11 cellular contexts compared by ENCODE assay signal in the genomic region with DNA sequence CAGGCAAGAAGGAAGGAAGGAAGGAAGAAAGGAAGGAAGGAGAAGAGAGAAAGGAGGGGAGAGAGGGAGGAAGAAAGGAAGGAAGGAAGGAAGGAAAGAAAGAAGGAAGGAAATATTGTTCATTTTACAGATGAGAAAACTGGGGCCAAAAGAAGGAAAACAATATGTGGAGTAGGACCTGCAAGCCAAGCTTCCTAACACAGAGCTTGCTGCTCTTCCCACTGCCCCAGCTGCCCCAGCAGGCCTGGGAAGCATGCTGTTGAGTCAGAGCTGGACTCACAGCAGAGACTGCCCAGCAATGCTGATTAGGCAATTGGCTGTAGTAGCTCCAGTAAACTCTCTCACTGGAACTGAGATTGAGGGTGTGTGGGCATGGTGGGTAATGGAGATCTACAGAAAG. TPM values are rescaled to one million over a fixed set of nuclear protein-coding genes. Genes with fewer than 3 reads are reported as not detected.
A peak's percentile ranks its signal among the peaks of the same experiment; 100 is the strongest.
DNase-seq lines count a peak whose midpoint lies in the region; ATAC-seq, FAIRE-seq and TF ChIP-seq lines count a peak whose summit lies in the region.
"Had no signal": no experiment of that assay in that cellular context is flagged by ENCODE, and none has a peak within 500 bp of the region (broad histone marks: within the 10 kb centered on the region; RNA-seq: fewer than 3 reads in every experiment).

No MANE protein-coding gene starts in this region.

- TF ChIP-seq CTCF in adrenal gland (IDR thresholded peaks at IDR 0.05) (no peak), smooth muscle cell (IDR thresholded peaks at IDR 0.05; ENCODE audit: borderline replicate concordance, insufficient read depth, poor library complexity, severe bottlenecking) (no peak)

- no peak overlapping the region for H3K4me3 ChIP-seq in adrenal gland
- H3K4me3 ChIP-seq in smooth muscle cell = no peak overlapping the region

- H3F3A ChIP-seq in smooth muscle cell (ENCODE audit: low read depth) = no peaks in the 10 kb centered on the region

- no peak overlapping the region for H2AFZ ChIP-seq in smooth muscle cell (ENCODE audit: low read depth)

- H3K4me1 ChIP-seq in adrenal gland (replicated peaks in 1 of 2) (no peaks in the 10 kb centered on the region), smooth muscle cell (ENCODE audit: low read depth) (no peaks in the 10 kb centered on the region)

- H3K4me2 ChIP-seq in smooth muscle cell = peak overlapping the region; percentile 2

- no peak overlapping the region for H3K9ac ChIP-seq in smooth muscle cell (ENCODE audit: low read depth)

- DNase-seq in H54 (ENCODE audit: insufficient read length, low spot score) = peak; percentile 14
- DNase-seq in adrenal gland = peak in 5 of 7 donors; percentile 24 to 73 (median 64)
- DNase-seq in iPS-NIHi7 (ENCODE audit: extremely low spot score) = peak; percentile 46
- DNase-seq in smooth muscle cell (lab: John Stamatoyannopoulos, UW; ENCODE audit: unreplicated experiment) = peak; percentile 4
- no peak for DNase-seq in cardiac septum (ENCODE audit: low spot score)
- DNase-seq in NCI-H2029 treated with DMSO at 0.1 percent for 48 hours (lab: John Stamatoyannopoulos, UW) = no peak
- DNase-seq in NCI-H526 treated with DMSO at 0.1 percent for 48 hours (lab: John Stamatoyannopoulos, UW) = no peak
- DNase-seq: head of caudate nucleus, NCI-H1930 had no signal

- intact Hi-C loops in adrenal gland (cut with DNase I) = no loop called here
- intact Hi-C loops in cardiac septum (cut with DNase I) = no loop called here

- no peak for ATAC-seq in GM18858 (IDR thresholded peaks at IDR 0.05; ENCODE audit: unreplicated experiment)

- H3K27ac ChIP-seq in adrenal gland (no peak overlapping the region), smooth muscle cell (ENCODE audit: low read depth) (peak overlapping the region; percentile 0)

- no peaks in the 10 kb centered on the region for H4K20me1 ChIP-seq in smooth muscle cell (ENCODE audit: low read depth)

- H3K9me3 ChIP-seq in adrenal gland (replicated peaks in 1 of 3) (peaks cover 0 to 4% (median 0%) of the 10 kb centered on the region in 3 donors), smooth muscle cell (replicated peaks; ENCODE audit: low read depth) (no peaks in the 10 kb centered on the region)

- no peaks in the 10 kb centered on the region for H3K79me2 ChIP-seq in smooth muscle cell (ENCODE audit: low read depth)

- TF ChIP-seq POLR2A in H54 (IDR thresholded peaks at IDR 0.05; ENCODE audit: low read depth, low read length) (no peak), adrenal gland (IDR thresholded peaks at IDR 0.05) (no peak)

- peak; percentile 69 for FAIRE-seq in H54 (lab: Jason Lieb, UNC)
- FAIRE-seq: TTC549 had no signal

- H3K27me3 ChIP-seq in adrenal gland (no peaks in the 10 kb centered on the region), smooth muscle cell (ENCODE audit: low read depth) (no peaks in the 10 kb centered on the region)

- no peaks in the 10 kb centered on the region for H3K36me3 ChIP-seq in adrenal gland (replicated peaks in 1 of 2)
- H3K36me3 ChIP-seq in smooth muscle cell (ENCODE audit: low read depth) = no peaks in the 10 kb centered on the region

RNA-seq across cellular contexts. Expression of a gene that starts 42.6 kb away (rescaled TPM):
- total RNA-seq in adrenal gland (100 to 1,000 TPM in 2 of 8 donors, 10 to 100 TPM in 6; 23.2 to 108 (median 79.0) TPM), smooth muscle cell (10.4 and 13.8 TPM in 2 replicates), cardiac septum (40.0 TPM)
- polyA plus RNA-seq in adrenal gland (10 to 100 TPM; 31.6 to 81.7 (median 40.9) TPM), smooth muscle cell (37.4 and 50.7 TPM in 2 replicates)

Comparison
In these comparisons a context has a peak if more than half of its experiments do, and no peak if none do; other contexts are left out.
1. DNase-seq: peak in H54 (single experiment), adrenal gland (5 of 7), iPS-NIHi7 (single experiment) and smooth muscle cell (single experiment); none in cardiac septum (single experiment), NCI-H2029 treated with DMSO at 0.1 percent for 48 hours (single experiment) and NCI-H526 treated with DMSO at 0.1 percent for 48 hours (single experiment).